In the genomic region with DNA sequence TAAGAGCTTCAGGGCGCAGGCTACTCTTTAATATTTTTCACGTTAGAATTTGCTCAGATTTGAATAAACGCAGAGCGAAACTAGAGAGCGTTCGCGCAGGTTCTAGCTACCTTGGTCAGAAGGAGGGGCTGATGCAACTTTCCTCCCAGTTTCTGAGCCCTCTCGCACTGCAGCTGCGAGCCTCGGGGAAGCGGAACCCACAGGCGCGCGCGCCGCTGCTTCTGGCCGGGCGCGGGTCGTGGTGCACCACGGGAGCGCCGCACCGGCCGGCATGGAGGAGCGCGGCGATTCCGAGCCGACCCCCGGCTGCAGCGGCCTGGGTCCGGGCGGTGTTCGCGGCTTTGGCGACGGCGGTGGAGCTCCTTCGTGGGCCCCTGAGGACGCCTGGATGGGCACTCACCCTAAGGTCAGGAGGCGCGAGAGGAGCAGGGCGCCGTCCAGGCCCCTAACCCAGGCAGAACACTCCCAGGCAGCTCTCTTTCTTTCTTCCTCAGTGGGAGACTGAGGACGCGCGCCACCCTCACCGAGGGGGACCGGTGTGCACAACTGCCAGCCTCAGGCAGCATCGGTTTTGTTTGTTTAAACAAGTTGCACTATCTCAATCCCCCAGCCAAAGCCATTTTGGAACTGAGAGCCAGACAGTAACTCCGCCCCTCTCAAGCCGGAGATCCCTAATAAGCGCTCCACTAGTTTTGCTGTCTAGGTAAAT, we compare ENCODE assay signal across 8 cellular contexts. TPM values are rescaled to one million over a fixed set of nuclear protein-coding genes. Genes with fewer than 3 reads are reported as not detected.
DNase-seq lines count a peak whose midpoint lies in the region; ATAC-seq and TF ChIP-seq lines count a peak whose summit lies in the region.

A gene (plus strand): TSS at position 246 of the 709 bp plus-strand sequence. CDS start 26 bp downstream, at position 272.

- H3K9me3 ChIP-seq in mononuclear cell (ENCODE audit: low read depth, low read length) = no peaks in the 10 kb centered on the region

- peaks cover 21% of the 10 kb centered on the region for H3K4me1 ChIP-seq in mononuclear cell (ENCODE audit: insufficient read depth, low read length)

- CTCF ChIA-PET in activated CD8-positive, alpha-beta memory T cell treated with anti-CD3 and anti-CD28 coated beads, Interleukin-2, amount 10 ng/mL, durations not matched to agents 7 days and 5 days (lab: Charles Lee) = interaction anchor here (0.6 to 1.3 kb wide), 5 partner anchors 11 to 109 kb away, joined by 3 to 4 read pairs (median 3); no protein-coding TSS in a partner anchor

- H3K4me1 Mint-ChIP-seq in activated CD8-positive, alpha-beta memory T cell treated with anti-CD3 and anti-CD28 coated beads, Interleukin-2, amount 10 ng/mL, durations not matched to agents 7 days and 5 days = peaks cover 30% of the 10 kb centered on the region

- H3K27me3 Mint-ChIP-seq in activated CD8-positive, alpha-beta memory T cell treated with anti-CD3 and anti-CD28 coated beads, Interleukin-2, amount 10 ng/mL, durations not matched to agents 7 days and 5 days = peaks cover 13% of the 10 kb centered on the region

- H3K9me3 Mint-ChIP-seq in activated CD8-positive, alpha-beta memory T cell treated with anti-CD3 and anti-CD28 coated beads, Interleukin-2, amount 10 ng/mL, durations not matched to agents 7 days and 5 days (ENCODE audit: low read depth) = no peaks in the 10 kb centered on the region

- DNase-seq in CMK (ENCODE audit: low read depth) = peak; percentile 62
- peak; percentile 39 to 86 for DNase-seq in HL-60 (ENCODE audit: low read depth in 1 of 2, low spot score in 1 of 2)
- peak; percentile 46 for DNase-seq in NOMO-1 treated with dmso at 0.1 percent for 144 hours (lab: John Stamatoyannopoulos, UW; ENCODE audit: unreplicated experiment)
- peak; percentile 89 for DNase-seq in activated CD8-positive, alpha-beta memory T cell treated with anti-CD3 and anti-CD28 coated beads, Interleukin-2, amount 10 ng/mL, durations not matched to agents 7 days and 5 days
- peak; percentile 42 to 67 for DNase-seq in stimulated activated CD8-positive, alpha-beta memory T cell treated with anti-CD3 and anti-CD28 coated beads, Interleukin-4, amount 100 ng/mL, for 4 hours (ENCODE audit: low read depth in 2 of 2, low spot score in 1 of 2)

- in situ Hi-C loops in endometrial microvascular endothelial cells (cut with HindIII; ENCODE audit: inconsistent ontology term, low pct_unique_long_range_greater_than_20kb, low sequenced_read_pairs) = no loop called here

- peak within 1 kb of the TSS; percentile 96 for H3K27ac Mint-ChIP-seq in activated CD8-positive, alpha-beta memory T cell treated with anti-CD3 and anti-CD28 coated beads, Interleukin-2, amount 10 ng/mL, durations not matched to agents 7 days and 5 days

- peak; percentile 98 for ATAC-seq in GM19455 (IDR thresholded peaks at IDR 0.05; ENCODE audit: unreplicated experiment)
- peak; percentile 97 for ATAC-seq in activated CD8-positive, alpha-beta memory T cell treated with anti-CD3 and anti-CD28 coated beads, Interleukin-2, amount 10 ng/mL, durations not matched to agents 7 days and 5 days

- H3K27me3 ChIP-seq in HL-60 (ENCODE audit: insufficient read depth, poor library complexity, severe bottlenecking) (no peaks in the 10 kb centered on the region), mononuclear cell (ENCODE audit: insufficient read depth, low read length) (peaks cover 11% of the 10 kb centered on the region)

- H3K4me3 Mint-ChIP-seq in activated CD8-positive, alpha-beta memory T cell treated with anti-CD3 and anti-CD28 coated beads, Interleukin-2, amount 10 ng/mL, durations not matched to agents 7 days and 5 days = peak within 1 kb of the TSS; percentile 98

- peak within 1 kb of the TSS; percentile 86 for H3K4me3 ChIP-seq in HL-60 (replicated peaks; ENCODE audit: insufficient read depth, low read length)
- peak within 1 kb of the TSS; percentile 96 for H3K4me3 ChIP-seq in mononuclear cell (ENCODE audit: low read length)

- H3K36me3 Mint-ChIP-seq in activated CD8-positive, alpha-beta memory T cell treated with anti-CD3 and anti-CD28 coated beads, Interleukin-2, amount 10 ng/mL, durations not matched to agents 7 days and 5 days = peaks cover 28% of the 10 kb centered on the region

- TF ChIP-seq CTCF in HL-60 (IDR thresholded peaks at IDR 0.05; ENCODE audit: insufficient read depth, low read length) = no peak

- H3K27ac ChIP-seq in HL-60 (replicated peaks) = peak within 1 kb of the TSS; percentile 89

RNA-seq across cellular contexts. Expression of the gene that starts here (rescaled TPM):
- total RNA-seq in activated CD8-positive, alpha-beta memory T cell treated with anti-CD3 and anti-CD28 coated beads, Interleukin-2, amount 10 ng/mL, durations not matched to agents 7 days and 5 days = 10 to 100 TPM; 37.6 to 45.1 TPM
- 51.0 TPM for total RNA-seq in endometrial microvascular endothelial cells (ENCODE audit: inconsistent ontology term)
- total RNA-seq in mononuclear cell = 23.2 TPM

Comparison
In these comparisons a context has a peak if more than half of its experiments do, and no peak if none do; other contexts are left out.
1. Peak in every context shown above with its lines: DNase-seq, ATAC-seq, H3K4me3 ChIP-seq and H3K27ac ChIP-seq.